In the genomic region with DNA sequence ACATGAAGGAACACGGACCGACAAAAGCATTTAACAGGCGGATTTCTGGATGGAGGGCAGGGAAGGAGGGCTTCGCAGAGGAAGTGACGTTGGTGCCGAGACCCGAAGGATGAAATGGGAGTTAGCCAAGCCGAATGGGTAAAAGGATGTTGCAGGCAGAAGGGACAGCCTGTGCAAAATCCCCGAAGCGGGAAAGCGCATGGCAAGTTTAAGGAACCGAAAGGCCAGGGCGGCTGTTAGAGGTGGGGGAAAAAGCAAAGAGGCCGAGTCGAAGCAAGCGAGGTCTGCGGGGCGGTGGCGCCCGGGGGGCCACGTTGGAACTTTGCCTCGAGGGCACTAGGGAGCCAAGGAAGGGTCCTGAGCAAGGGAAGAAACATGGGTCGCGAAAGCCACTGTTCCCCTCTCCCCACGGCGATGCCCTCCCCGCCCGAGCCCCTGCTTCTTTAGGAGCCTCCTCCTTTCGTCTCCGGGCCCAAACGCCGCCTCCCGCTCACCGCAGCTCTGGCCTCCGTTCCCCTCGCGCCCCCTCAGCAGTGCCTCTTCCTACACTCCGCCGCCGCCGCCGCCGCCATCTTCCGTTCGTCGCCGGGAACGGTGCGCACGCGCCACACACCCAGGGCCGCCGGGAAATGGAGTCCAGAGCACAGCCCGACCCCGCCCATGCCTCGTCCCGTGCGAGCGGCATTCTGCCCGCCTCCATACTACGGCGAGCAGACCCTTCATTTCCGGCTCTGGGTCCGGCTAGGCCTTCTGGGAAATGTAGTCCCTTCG, we compare ENCODE assay signal across 1 cellular context.
A peak's percentile ranks its signal among the peaks of the same experiment; 100 is the strongest.
TF ChIP-seq lines count a peak whose summit lies in the region.

Gene SYMPK, minus strand, starts transcription at position 584 of the 771 bp plus-strand sequence. CDS start 8,652 bp downstream, outside the sequence.

TF ChIP-seq in HepG2, 621 proteins besides CTCF, POLR2A, EP300 and RAD21 (continued from another document and continues in another):
- TF ChIP-seq ZNF407 (CRISPR knock-in tag; IDR thresholded peaks at IDR 0.05; ENCODE audit: not compliant biosample characterization) (peak; percentile 26), HHEX (CRISPR knock-in tag; IDR thresholded peaks at IDR 0.05) (no peak), ATF5 (CRISPR knock-in tag; IDR thresholded peaks at IDR 0.05; ENCODE audit: low read depth) (no peak), SNAPC4 (CRISPR knock-in tag; IDR thresholded peaks at IDR 0.05) (no peak; the same call in 1 of the 2 replicates), SNAI1 (CRISPR knock-in tag; IDR thresholded peaks at IDR 0.05; ENCODE audit: borderline replicate concordance) (no peak), ZNF788 (CRISPR knock-in tag; IDR thresholded peaks at IDR 0.05; ENCODE audit: borderline replicate concordance) (peak; percentile 99), HDAC2 (CRISPR knock-in tag; IDR thresholded peaks at IDR 0.05) (no peak; the same call in 1 of the 2 replicates), ZNF333 (CRISPR knock-in tag; IDR thresholded peaks at IDR 0.05; ENCODE audit: borderline replicate concordance) (no peak), ESRRA (CRISPR knock-in tag; IDR thresholded peaks at IDR 0.05; ENCODE audit: low read depth) (no peak), MEIS1 (CRISPR knock-in tag; IDR thresholded peaks at IDR 0.05; ENCODE audit: borderline replicate concordance) (no peak; the same call in 1 of the 2 replicates), KLF11 (CRISPR knock-in tag; IDR thresholded peaks at IDR 0.05) (no peak; the same call in none of the 2 replicates), ZNF552 (CRISPR knock-in tag; IDR thresholded peaks at IDR 0.05; ENCODE audit: borderline replicate concordance) (no peak; the same call in 1 of the 2 replicates), ZFP90 (CRISPR knock-in tag; IDR thresholded peaks at IDR 0.05; ENCODE audit: borderline replicate concordance) (peak; percentile 79; the same call in 1 of the 2 replicates), ZNF598 (CRISPR knock-in tag; IDR thresholded peaks at IDR 0.05; ENCODE audit: borderline replicate concordance) (peak; percentile 7; the same call in 1 of the 2 replicates)
- TF ChIP-seq, protein P1, sequence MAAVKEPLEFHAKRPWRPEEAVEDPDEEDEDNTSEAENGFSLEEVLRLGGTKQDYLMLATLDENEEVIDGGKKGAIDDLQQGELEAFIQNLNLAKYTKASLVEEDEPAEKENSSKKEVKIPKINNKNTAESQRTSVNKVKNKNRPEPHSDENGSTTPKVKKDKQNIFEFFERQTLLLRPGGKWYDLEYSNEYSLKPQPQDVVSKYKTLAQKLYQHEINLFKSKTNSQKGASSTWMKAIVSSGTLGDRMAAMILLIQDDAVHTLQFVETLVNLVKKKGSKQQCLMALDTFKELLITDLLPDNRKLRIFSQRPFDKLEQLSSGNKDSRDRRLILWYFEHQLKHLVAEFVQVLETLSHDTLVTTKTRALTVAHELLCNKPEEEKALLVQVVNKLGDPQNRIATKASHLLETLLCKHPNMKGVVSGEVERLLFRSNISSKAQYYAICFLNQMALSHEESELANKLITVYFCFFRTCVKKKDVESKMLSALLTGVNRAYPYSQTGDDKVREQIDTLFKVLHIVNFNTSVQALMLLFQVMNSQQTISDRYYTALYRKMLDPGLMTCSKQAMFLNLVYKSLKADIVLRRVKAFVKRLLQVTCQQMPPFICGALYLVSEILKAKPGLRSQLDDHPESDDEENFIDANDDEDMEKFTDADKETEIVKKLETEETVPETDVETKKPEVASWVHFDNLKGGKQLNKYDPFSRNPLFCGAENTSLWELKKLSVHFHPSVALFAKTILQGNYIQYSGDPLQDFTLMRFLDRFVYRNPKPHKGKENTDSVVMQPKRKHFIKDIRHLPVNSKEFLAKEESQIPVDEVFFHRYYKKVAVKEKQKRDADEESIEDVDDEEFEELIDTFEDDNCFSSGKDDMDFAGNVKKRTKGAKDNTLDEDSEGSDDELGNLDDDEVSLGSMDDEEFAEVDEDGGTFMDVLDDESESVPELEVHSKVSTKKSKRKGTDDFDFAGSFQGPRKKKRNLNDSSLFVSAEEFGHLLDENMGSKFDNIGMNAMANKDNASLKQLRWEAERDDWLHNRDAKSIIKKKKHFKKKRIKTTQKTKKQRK (IDR thresholded peaks at IDR 0.05; ENCODE audit: low read length), result no peak
- TF ChIP-seq, protein P2, sequence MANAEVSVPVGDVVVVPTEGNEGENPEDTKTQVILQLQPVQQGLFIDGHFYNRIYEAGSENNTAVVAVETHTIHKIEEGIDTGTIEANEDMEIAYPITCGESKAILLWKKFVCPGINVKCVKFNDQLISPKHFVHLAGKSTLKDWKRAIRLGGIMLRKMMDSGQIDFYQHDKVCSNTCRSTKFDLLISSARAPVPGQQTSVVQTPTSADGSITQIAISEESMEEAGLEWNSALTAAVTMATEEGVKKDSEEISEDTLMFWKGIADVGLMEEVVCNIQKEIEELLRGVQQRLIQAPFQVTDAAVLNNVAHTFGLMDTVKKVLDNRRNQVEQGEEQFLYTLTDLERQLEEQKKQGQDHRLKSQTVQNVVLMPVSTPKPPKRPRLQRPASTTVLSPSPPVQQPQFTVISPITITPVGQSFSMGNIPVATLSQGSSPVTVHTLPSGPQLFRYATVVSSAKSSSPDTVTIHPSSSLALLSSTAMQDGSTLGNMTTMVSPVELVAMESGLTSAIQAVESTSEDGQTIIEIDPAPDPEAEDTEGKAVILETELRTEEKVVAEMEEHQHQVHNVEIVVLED (CRISPR knock-in tag; IDR thresholded peaks at IDR 0.05; ENCODE audit: borderline replicate concordance), result peak; percentile 95
- TF ChIP-seq, protein P3, sequence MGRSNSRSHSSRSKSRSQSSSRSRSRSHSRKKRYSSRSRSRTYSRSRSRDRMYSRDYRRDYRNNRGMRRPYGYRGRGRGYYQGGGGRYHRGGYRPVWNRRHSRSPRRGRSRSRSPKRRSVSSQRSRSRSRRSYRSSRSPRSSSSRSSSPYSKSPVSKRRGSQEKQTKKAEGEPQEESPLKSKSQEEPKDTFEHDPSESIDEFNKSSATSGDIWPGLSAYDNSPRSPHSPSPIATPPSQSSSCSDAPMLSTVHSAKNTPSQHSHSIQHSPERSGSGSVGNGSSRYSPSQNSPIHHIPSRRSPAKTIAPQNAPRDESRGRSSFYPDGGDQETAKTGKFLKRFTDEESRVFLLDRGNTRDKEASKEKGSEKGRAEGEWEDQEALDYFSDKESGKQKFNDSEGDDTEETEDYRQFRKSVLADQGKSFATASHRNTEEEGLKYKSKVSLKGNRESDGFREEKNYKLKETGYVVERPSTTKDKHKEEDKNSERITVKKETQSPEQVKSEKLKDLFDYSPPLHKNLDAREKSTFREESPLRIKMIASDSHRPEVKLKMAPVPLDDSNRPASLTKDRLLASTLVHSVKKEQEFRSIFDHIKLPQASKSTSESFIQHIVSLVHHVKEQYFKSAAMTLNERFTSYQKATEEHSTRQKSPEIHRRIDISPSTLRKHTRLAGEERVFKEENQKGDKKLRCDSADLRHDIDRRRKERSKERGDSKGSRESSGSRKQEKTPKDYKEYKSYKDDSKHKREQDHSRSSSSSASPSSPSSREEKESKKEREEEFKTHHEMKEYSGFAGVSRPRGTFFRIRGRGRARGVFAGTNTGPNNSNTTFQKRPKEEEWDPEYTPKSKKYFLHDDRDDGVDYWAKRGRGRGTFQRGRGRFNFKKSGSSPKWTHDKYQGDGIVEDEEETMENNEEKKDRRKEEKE (IDR thresholded peaks at IDR 0.05), result no peak
